ENCODE assay signal across 1 cellular context in the genomic region with DNA sequence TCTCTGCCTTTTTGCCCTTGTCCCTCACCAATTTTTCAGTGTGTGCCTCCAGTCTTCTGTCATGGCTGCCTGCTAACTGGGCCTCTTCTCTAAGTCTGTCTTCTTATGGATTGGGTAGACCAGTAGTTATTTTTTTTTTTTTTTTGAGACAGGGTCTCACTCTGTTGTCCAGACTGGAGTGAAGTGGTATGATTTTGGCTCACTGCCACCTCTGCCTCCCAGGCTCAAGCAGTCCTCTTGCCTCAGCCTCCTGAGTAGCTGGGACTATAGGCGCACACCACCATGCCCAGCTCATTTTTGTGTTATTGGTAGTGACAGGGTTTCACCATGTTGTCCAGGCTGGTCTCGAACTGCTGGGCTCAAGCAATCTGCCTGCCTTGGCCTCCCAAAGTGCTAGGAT. TPM values are rescaled to one million over a fixed set of nuclear protein-coding genes. Genes with fewer than 3 reads are reported as not detected.
"Had no signal": no experiment of that assay in that cellular context is flagged by ENCODE, and none has a peak within 500 bp of the region (broad histone marks: within the 10 kb centered on the region; RNA-seq: fewer than 3 reads in every experiment).

No MANE protein-coding gene starts in this region.

RNA-seq across cellular contexts. Expression of a gene that starts 41.6 kb away (rescaled TPM):
- total RNA-seq: HepG2 had no signal
